ENCODE assay signal across 22 cellular contexts in genomic region chr22:48320048-48320655, GRCh38.
"Had no signal": no experiment of that assay in that cellular context is flagged by ENCODE, and none has a peak within 500 bp of the region (broad histone marks: within the 10 kb centered on the region; RNA-seq: fewer than 3 reads in every experiment).

No MANE protein-coding gene starts in this region.

- H3K27me3 ChIP-seq: ascending aorta, body of pancreas had no signal

- H3K27ac Mint-ChIP-seq: activated B cell treated with CpG ODN at 0.5 μM for 24 hours; activated CD4-positive, alpha-beta memory T cell treated with anti-CD3 and anti-CD28 coated beads for 36 hours; activated CD4-positive, alpha-beta T cell treated with anti-CD3 and anti-CD28 coated beads, Interleukin-2, amount 10 ng/mL, durations not matched to agents 24 days and 14 days had no signal

- H3K9me3 Mint-ChIP-seq: activated CD4-positive, alpha-beta T cell treated with anti-CD3 and anti-CD28 coated beads, Interleukin-2, amount 10 ng/mL, durations not matched to agents 24 days and 14 days; activated T-cell treated with anti-CD3 and anti-CD28 coated beads, Interleukin-2, amount 50 U/mL, for 4 hours had no signal

- H3K4me1 ChIP-seq: ascending aorta, body of pancreas had no signal

- H3K27me3 Mint-ChIP-seq: activated CD4-positive, alpha-beta T cell treated with anti-CD3 and anti-CD28 coated beads, Interleukin-2, amount 10 ng/mL, durations not matched to agents 24 days and 14 days had no signal

- H3K4me3 Mint-ChIP-seq: activated B cell treated with CpG ODN at 0.5 μM for 24 hours; activated CD4-positive, alpha-beta memory T cell treated with anti-CD3 and anti-CD28 coated beads for 36 hours; activated CD4-positive, alpha-beta T cell treated with anti-CD3 and anti-CD28 coated beads, Interleukin-2, amount 10 ng/mL, durations not matched to agents 24 days and 14 days; activated T-cell treated with anti-CD3 and anti-CD28 coated beads, Interleukin-2, amount 50 U/mL, for 4 hours had no signal

- H3K4me1 Mint-ChIP-seq: activated B cell treated with CpG ODN at 0.5 μM for 24 hours; activated CD4-positive, alpha-beta T cell treated with anti-CD3 and anti-CD28 coated beads, Interleukin-2, amount 10 ng/mL, durations not matched to agents 24 days and 14 days had no signal

- H3K4me3 ChIP-seq: ascending aorta, body of pancreas had no signal

- H3K36me3 ChIP-seq: ascending aorta had no signal

- H3K36me3 Mint-ChIP-seq: activated CD4-positive, alpha-beta memory T cell treated with anti-CD3 and anti-CD28 coated beads for 36 hours had no signal

- H3K27ac ChIP-seq: ascending aorta, body of pancreas had no signal

- H3K9me3 ChIP-seq: ascending aorta, body of pancreas had no signal

- DNase-seq: activated B cell treated with CpG ODN at 0.5 μM for 24 hours; activated CD4-positive, alpha-beta memory T cell treated with anti-CD3 and anti-CD28 coated beads for 36 hours; activated CD4-positive, alpha-beta T cell treated with anti-CD3 and anti-CD28 coated beads for 1 hour; activated CD4-positive, alpha-beta T cell treated with anti-CD3 and anti-CD28 coated beads, Interleukin-2, amount 10 ng/mL, durations not matched to agents 24 days and 14 days; activated CD8-positive, alpha-beta memory T cell treated with anti-CD3 and anti-CD28 coated beads for 24 hours; activated naive CD4-positive, alpha-beta T cell treated with anti-CD3 and anti-CD28 coated beads, Interleukin-2, amount 50 U/mL, for 16 hours; activated T-cell treated with anti-CD3 and anti-CD28 coated beads, Interleukin-2, amount 50 U/mL, for 4 hours; amniotic stem cell; body of pancreas; IMR-90; Kasumi-1; KBM-7; NCI-H1105 treated with DMSO at 0.1 percent for 48 hours; NCI-H1436 treated with DMSO at 0.1 percent for 48 hours; NCI-H187; NCI-H2081; NCI-H524; PC-3; SIG-M5; T-helper 2 cell; T1000 had no signal
